8 cellular contexts compared by ENCODE assay signal in the genomic region with DNA sequence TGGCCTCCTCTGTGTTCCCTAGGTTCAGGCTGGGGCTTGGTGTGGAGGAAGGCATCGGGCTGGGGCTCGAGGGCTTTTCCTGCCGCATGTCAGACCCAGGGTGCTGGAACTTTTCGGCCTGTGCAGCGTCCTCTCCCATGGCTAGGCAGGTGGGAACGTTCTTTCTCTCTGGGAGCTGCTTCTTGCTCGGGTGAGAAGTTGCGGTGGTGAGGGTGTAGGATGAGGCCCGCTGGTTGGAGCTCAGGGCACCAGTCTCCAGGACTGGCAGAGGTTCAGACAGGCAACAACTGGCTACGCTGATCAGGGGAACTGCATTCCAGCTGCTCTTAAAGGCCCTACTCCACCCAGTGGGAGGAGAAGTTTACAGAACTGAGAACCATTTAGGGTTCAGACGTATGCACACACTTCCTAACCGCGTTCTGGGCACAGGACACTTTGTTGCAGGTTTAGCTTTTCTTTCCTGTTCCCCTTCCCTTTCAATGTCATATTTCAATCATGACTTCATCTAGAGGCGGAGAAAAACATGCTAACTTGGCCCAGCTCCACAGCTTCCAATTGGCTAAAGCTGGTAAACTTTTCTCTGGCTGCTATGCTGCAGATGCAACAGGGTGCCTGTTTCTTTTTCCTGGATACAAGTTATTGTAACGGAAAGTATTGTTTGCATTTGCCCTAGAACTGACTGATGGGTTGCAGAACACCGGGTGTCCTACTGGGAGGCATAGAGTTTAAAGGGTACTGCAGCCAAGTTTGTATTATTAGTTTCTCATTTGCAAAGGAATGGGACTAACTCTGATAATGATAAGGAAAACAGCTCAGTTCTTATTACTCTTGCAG. TPM values are rescaled to one million over a fixed set of nuclear protein-coding genes. Genes with fewer than 3 reads are reported as not detected.
DNase-seq lines count a peak whose midpoint lies in the region; ATAC-seq, FAIRE-seq and TF ChIP-seq lines count a peak whose summit lies in the region.

A gene with protein sequence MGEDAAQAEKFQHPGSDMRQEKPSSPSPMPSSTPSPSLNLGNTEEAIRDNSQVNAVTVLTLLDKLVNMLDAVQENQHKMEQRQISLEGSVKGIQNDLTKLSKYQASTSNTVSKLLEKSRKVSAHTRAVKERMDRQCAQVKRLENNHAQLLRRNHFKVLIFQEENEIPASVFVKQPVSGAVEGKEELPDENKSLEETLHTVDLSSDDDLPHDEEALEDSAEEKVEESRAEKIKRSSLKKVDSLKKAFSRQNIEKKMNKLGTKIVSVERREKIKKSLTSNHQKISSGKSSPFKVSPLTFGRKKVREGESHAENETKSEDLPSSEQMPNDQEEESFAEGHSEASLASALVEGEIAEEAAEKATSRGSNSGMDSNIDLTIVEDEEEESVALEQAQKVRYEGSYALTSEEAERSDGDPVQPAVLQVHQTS (minus strand): TSS at position 302 of the 834 bp plus-strand sequence. CDS start 163 bp downstream, at position 139.

- DNase-seq in COLO668 (lab: John Stamatoyannopoulos, UW; ENCODE audit: unreplicated experiment), result peak; percentile 54
- peak; percentile 91 for DNase-seq in astrocyte of the spinal cord (ENCODE audit: low read depth, low spot score)
- peak; percentile 45 for DNase-seq in keratinocyte (ENCODE audit: low read depth, low spot score)
- DNase-seq in stromal cell of bone marrow (ENCODE audit: low read depth), result peak; percentile 71
- no peak for DNase-seq in NCI-H1105 (lab: John Stamatoyannopoulos, UW)

- dilution Hi-C loops in keratinocyte (cut with MboI; ENCODE audit: extremely low pct_ligation_motif_present, low sequenced_read_pairs), result no loop called here

- H2AFZ ChIP-seq in keratinocyte (ENCODE audit: control insufficient read depth, low read length), result peak within 1 kb of the TSS; percentile 80

- in situ Hi-C loops in astrocyte of the spinal cord (cut with HindIII; ENCODE audit: low sequenced_read_pairs), result no loop called here

- peak; percentile 96 for FAIRE-seq in keratinocyte (lab: Jason Lieb, UNC)

- H3K4me2 ChIP-seq in keratinocyte (ENCODE audit: control insufficient read depth, extremely low read depth, insufficient read depth, low read depth, low read length), result peak within 1 kb of the TSS; percentile 66

- no peaks in the 10 kb centered on the region for H3K36me3 ChIP-seq in keratinocyte (ENCODE audit: control insufficient read depth in 2 of 2, extremely low read depth in 1 of 2, insufficient read depth in 2 of 2, low read length in 2 of 2)

- H3K27ac ChIP-seq in keratinocyte (ENCODE audit: control insufficient read depth, insufficient read depth, low read length), result peak within 1 kb of the TSS; percentile 24

- H4K20me1 ChIP-seq in keratinocyte (ENCODE audit: control insufficient read depth, extremely low read depth, insufficient read depth, low read length), result no peaks in the 10 kb centered on the region

- TF ChIP-seq CTCF in astrocyte of the spinal cord (IDR thresholded peaks at IDR 0.05; ENCODE audit: low read depth, low read length) (no peak), keratinocyte (optimal IDR thresholded peaks at IDR 0.05 in 1 of 3, IDR thresholded peaks at IDR 0.05 in 1 of 3, conservative IDR thresholded peaks at IDR 0.05 in 1 of 3; ENCODE audit: extremely low read depth in 1 of 3, insufficient read depth in 2 of 3, low read length in 3 of 3) (peak in 1 of 3 experiments; percentile 9)

- no peaks in the 10 kb centered on the region for H3K27me3 ChIP-seq in keratinocyte (ENCODE audit: control insufficient read depth, extremely low read depth, insufficient read depth, low read length)

- H3K9me1 ChIP-seq in keratinocyte (ENCODE audit: control insufficient read depth, extremely low read depth, insufficient read depth, low read length), result no peaks in the 10 kb centered on the region

- H3K9me3 ChIP-seq in keratinocyte (ENCODE audit: control insufficient read depth, low read depth, low read length), result no peaks in the 10 kb centered on the region

- H3K4me1 ChIP-seq in keratinocyte (ENCODE audit: control insufficient read depth, extremely low read depth, insufficient read depth, low read length), result peaks cover 38% of the 10 kb centered on the region

- peaks cover 6% of the 10 kb centered on the region for H3K79me2 ChIP-seq in keratinocyte (ENCODE audit: control insufficient read depth, insufficient read depth, low read length)

- H3K9ac ChIP-seq in keratinocyte (ENCODE audit: control insufficient read depth, extremely low read depth, insufficient read depth, low read length), result peak within 1 kb of the TSS; percentile 53

- H3K4me3 ChIP-seq in astrocyte of the spinal cord (ENCODE audit: low read depth, low read length), result peak within 1 kb of the TSS; percentile 48
- peak within 1 kb of the TSS; percentile 38 to 60 (median 53) for H3K4me3 ChIP-seq in keratinocyte (ENCODE audit: control insufficient read depth in 2 of 3, extremely low read depth in 1 of 3, insufficient read depth in 2 of 3, low read depth in 1 of 3, low read length in 3 of 3)

- ATAC-seq in HG02852 (IDR thresholded peaks at IDR 0.05; ENCODE audit: unreplicated experiment), result peak; percentile 55
- ATAC-seq in GM21447 (IDR thresholded peaks at IDR 0.05; ENCODE audit: unreplicated experiment), result no peak
- no peak for ATAC-seq in HG02840 (IDR thresholded peaks at IDR 0.05; ENCODE audit: low FRiP score, unreplicated experiment)

RNA-seq across cellular contexts. Expression of the gene that starts here (rescaled TPM):
- polyA plus RNA-seq in keratinocyte, result 5.3 to 10.2 TPM (median 9.4 TPM) in 3 replicates
- polyA plus RNA-seq in keratinocyte (2011; ENCODE audit: low read depth), result 0.90 TPM
- 5.7 and 5.9 TPM in 2 replicates for polyA plus RNA-seq in keratinocyte (2011; cell fraction: cytosol; rRNA removed)
- polyA plus RNA-seq in keratinocyte (2011; cell fraction: nucleus; rRNA removed), result 8.0 and 8.9 TPM in 2 replicates
- polyA plus RNA-seq in keratinocyte (2012; ENCODE audit: low replicate concordance), result 0.73 and 9.6 TPM in 2 replicates
- 6.7 to 10.6 TPM (median 6.8 TPM) in 3 replicates for polyA minus RNA-seq in keratinocyte
- 7.1 TPM for polyA minus RNA-seq in keratinocyte (2011; cell fraction: cytosol; rRNA and poly(A)+ RNA removed)
- 5.5 and 7.4 TPM in 2 replicates for polyA minus RNA-seq in keratinocyte (2011; cell fraction: nucleus; rRNA and poly(A)+ RNA removed)
